In genomic region chr2:23356711-23357110, GRCh38 we compare ENCODE assay signal across 37 cellular contexts.
"Had no signal": no experiment of that assay in that cellular context is flagged by ENCODE, and none has a peak within 500 bp of the region (broad histone marks: within the 10 kb centered on the region; RNA-seq: fewer than 3 reads in every experiment).

No MANE protein-coding gene starts in this region.

- H3K4me1 Mint-ChIP-seq: activated CD4-positive, alpha-beta T cell treated with anti-CD3 and anti-CD28 coated beads, Interleukin-2, amount 10 ng/mL, durations not matched to agents 24 days and 14 days; activated naive CD8-positive, alpha-beta T cell treated with anti-CD3 and anti-CD28 coated beads for 36 hours; activated T-helper 17 cell treated with anti-CD3 and anti-CD28 coated beads, Interleukin-2, amount 50 U/mL, for 72 hours had no signal

- H3K27ac ChIP-seq: adrenal gland, body of pancreas, brain microvascular endothelial cell, breast epithelium, VCaP had no signal

- FAIRE-seq: astrocyte, TTC549 had no signal

- H3K36me3 ChIP-seq: adrenal gland, brain microvascular endothelial cell, breast epithelium had no signal

- H3K4me3 ChIP-seq: adrenal gland, body of pancreas, breast epithelium had no signal

- H3K4me3 Mint-ChIP-seq: activated B cell treated with CpG ODN at 0.5 μM for 24 hours; activated CD4-positive, alpha-beta memory T cell treated with anti-CD3 and anti-CD28 coated beads for 36 hours; activated CD4-positive, alpha-beta T cell treated with anti-CD3 and anti-CD28 coated beads, Interleukin-2, amount 10 ng/mL, durations not matched to agents 24 days and 14 days; activated CD8-positive, alpha-beta T cell treated with anti-CD3 and anti-CD28 coated beads for 36 hours; activated naive CD4-positive, alpha-beta T cell treated with anti-CD3 and anti-CD28 coated beads for 36 hours; activated naive CD8-positive, alpha-beta T cell treated with anti-CD3 and anti-CD28 coated beads for 36 hours; activated T-cell treated with anti-CD3 and anti-CD28 coated beads, Interleukin-2, amount 50 U/mL, for 4 hours; activated T-cell treated with anti-CD3 and anti-CD28 coated beads, Interleukin-2, amount 50 U/mL, for 72 hours; activated T-helper 1 cell treated with anti-CD3 and anti-CD28 coated beads, Interleukin-12 subunit alpha, Interleukin-12 subunit beta, Interleukin-2, Interleukin-4 antibody, amounts not matched to agents 30 ng/mL and 10 ng/mL and 1 ng/mL, durations not matched to agents 14 hours and 24 hours and 36 hours; activated T-helper 17 cell treated with anti-CD3 and anti-CD28 coated beads, Interleukin-2, amount 50 U/mL, for 72 hours; T-helper 1 cell treated with Interleukin-12 subunit alpha and Interleukin-12 subunit beta and Interleukin-4 antibody, amounts not matched to agents 30 μg/mL and 1 μg/mL, for 36 hours; T-helper 2 cell treated with Interferon-gamma antibody and Interleukin-4, amounts not matched to agents 5 μg/mL and 100 μg/mL, for 36 hours had no signal

- H3K9me3 Mint-ChIP-seq: activated B cell treated with CpG ODN at 0.5 μM for 24 hours; activated CD4-positive, alpha-beta memory T cell treated with anti-CD3 and anti-CD28 coated beads for 36 hours; activated CD4-positive, alpha-beta T cell treated with anti-CD3 and anti-CD28 coated beads, Interleukin-2, amount 10 ng/mL, durations not matched to agents 24 days and 14 days; activated CD8-positive, alpha-beta T cell treated with anti-CD3 and anti-CD28 coated beads for 36 hours; activated naive CD4-positive, alpha-beta T cell treated with anti-CD3 and anti-CD28 coated beads for 36 hours; activated naive CD4-positive, alpha-beta T cell treated with anti-CD3 and anti-CD28 coated beads, Interleukin-2, amount 50 U/mL, for 72 hours; activated naive CD8-positive, alpha-beta T cell treated with anti-CD3 and anti-CD28 coated beads for 36 hours; activated T-cell treated with anti-CD3 and anti-CD28 coated beads, Interleukin-2, amount 50 U/mL, for 4 hours; activated T-cell treated with anti-CD3 and anti-CD28 coated beads, Interleukin-2, amount 50 U/mL, for 72 hours; activated T-helper 1 cell treated with anti-CD3 and anti-CD28 coated beads, Interleukin-12 subunit alpha, Interleukin-12 subunit beta, Interleukin-2, Interleukin-4 antibody, amounts not matched to agents 30 ng/mL and 10 ng/mL and 1 ng/mL, durations not matched to agents 14 hours and 24 hours and 36 hours; activated T-helper 17 cell treated with anti-CD3 and anti-CD28 coated beads, Interleukin-2, amount 50 U/mL, for 72 hours; T-helper 1 cell treated with Interleukin-12 subunit alpha and Interleukin-12 subunit beta and Interleukin-4 antibody, amounts not matched to agents 30 μg/mL and 1 μg/mL, for 36 hours; T-helper 2 cell treated with Interferon-gamma antibody and Interleukin-4, amounts not matched to agents 5 μg/mL and 100 μg/mL, for 36 hours had no signal

- H3K4me1 ChIP-seq: breast epithelium had no signal

- H3K36me3 Mint-ChIP-seq: activated CD4-positive, alpha-beta memory T cell treated with anti-CD3 and anti-CD28 coated beads for 36 hours; activated naive CD4-positive, alpha-beta T cell treated with anti-CD3 and anti-CD28 coated beads, Interleukin-2, amount 50 U/mL, for 72 hours; activated naive CD8-positive, alpha-beta T cell treated with anti-CD3 and anti-CD28 coated beads for 36 hours had no signal

- H3K27ac Mint-ChIP-seq: activated B cell treated with CpG ODN at 0.5 μM for 24 hours; activated CD4-positive, alpha-beta memory T cell treated with anti-CD3 and anti-CD28 coated beads for 36 hours; activated CD4-positive, alpha-beta T cell treated with anti-CD3 and anti-CD28 coated beads, Interleukin-2, amount 10 ng/mL, durations not matched to agents 24 days and 14 days; activated CD8-positive, alpha-beta T cell treated with anti-CD3 and anti-CD28 coated beads for 36 hours; activated naive CD4-positive, alpha-beta T cell treated with anti-CD3 and anti-CD28 coated beads for 36 hours; activated naive CD4-positive, alpha-beta T cell treated with anti-CD3 and anti-CD28 coated beads, Interleukin-2, amount 50 U/mL, for 72 hours; activated naive CD8-positive, alpha-beta T cell treated with anti-CD3 and anti-CD28 coated beads for 36 hours; activated T-cell treated with anti-CD3 and anti-CD28 coated beads, Interleukin-2, amount 50 U/mL, for 72 hours; activated T-helper 1 cell treated with anti-CD3 and anti-CD28 coated beads, Interleukin-12 subunit alpha, Interleukin-12 subunit beta, Interleukin-2, Interleukin-4 antibody, amounts not matched to agents 30 ng/mL and 10 ng/mL and 1 ng/mL, durations not matched to agents 14 hours and 24 hours and 36 hours; activated T-helper 17 cell treated with anti-CD3 and anti-CD28 coated beads, Interleukin-2, amount 50 U/mL, for 72 hours; T-helper 1 cell treated with Interleukin-12 subunit alpha and Interleukin-12 subunit beta and Interleukin-4 antibody, amounts not matched to agents 30 μg/mL and 1 μg/mL, for 36 hours; T-helper 2 cell treated with Interferon-gamma antibody and Interleukin-4, amounts not matched to agents 5 μg/mL and 100 μg/mL, for 36 hours had no signal

- DNase-seq: activated B cell treated with CpG ODN at 0.5 μM for 24 hours; activated CD4-positive, alpha-beta memory T cell treated with anti-CD3 and anti-CD28 coated beads for 36 hours; activated CD4-positive, alpha-beta T cell treated with anti-CD3 and anti-CD28 coated beads for 4 hours; activated CD4-positive, alpha-beta T cell treated with anti-CD3 and anti-CD28 coated beads, Interleukin-2, amount 10 ng/mL, durations not matched to agents 24 days and 14 days; activated CD4-positive, alpha-beta T cell treated with anti-CD3 and anti-CD28 coated beads, Interleukin-2, amount 50 U/mL, for 1 hour; activated CD4-positive, alpha-beta T cell treated with anti-CD3 and anti-CD28 coated beads, Interleukin-2, amount 50 U/mL, for 4 hours; activated CD4-positive, CD25-positive, alpha-beta regulatory T cell treated with anti-CD3 and anti-CD28 coated beads, Interleukin-2, amount 50 U/mL, for 72 hours; activated CD8-positive, alpha-beta memory T cell treated with anti-CD3 and anti-CD28 coated beads, Interleukin-2, amount 50 U/mL, for 4 hours; activated CD8-positive, alpha-beta T cell treated with anti-CD3 and anti-CD28 coated beads for 36 hours; activated effector memory CD4-positive, alpha-beta T cell treated with anti-CD3 and anti-CD28 coated beads, Interleukin-2, amount 50 U/mL, for 16 hours; activated gamma-delta T cell treated with Interleukin-2 at 50 U/mL for 16 hours; activated naive CD4-positive, alpha-beta T cell; activated naive CD4-positive, alpha-beta T cell treated with anti-CD3 and anti-CD28 coated beads for 36 hours; activated naive CD4-positive, alpha-beta T cell treated with anti-CD3 and anti-CD28 coated beads, Interleukin-2, amount 50 U/mL, for 16 hours; activated naive CD8-positive, alpha-beta T cell treated with anti-CD3 and anti-CD28 coated beads for 36 hours; activated T-cell treated with anti-CD3 and anti-CD28 coated beads for 4 hours; activated T-cell treated with anti-CD3 and anti-CD28 coated beads, Interleukin-2, amount 50 U/mL, for 1 hour; activated T-cell treated with anti-CD3 and anti-CD28 coated beads, Interleukin-2, amount 50 U/mL, for 4 hours; activated T-cell treated with anti-CD3 and anti-CD28 coated beads, Interleukin-2, amount 50 U/mL, for 72 hours; adrenal gland; amniotic stem cell; aorta; body of pancreas; brain microvascular endothelial cell; central memory CD4-positive, alpha-beta T cell; T-helper 1 cell; T-helper 2 cell; T-helper 9 cell had no signal

- H3K27me3 ChIP-seq: adrenal gland, body of pancreas, brain microvascular endothelial cell, breast epithelium had no signal

- H3K9me3 ChIP-seq: adrenal gland, body of pancreas, breast epithelium had no signal
